In the genomic region with DNA sequence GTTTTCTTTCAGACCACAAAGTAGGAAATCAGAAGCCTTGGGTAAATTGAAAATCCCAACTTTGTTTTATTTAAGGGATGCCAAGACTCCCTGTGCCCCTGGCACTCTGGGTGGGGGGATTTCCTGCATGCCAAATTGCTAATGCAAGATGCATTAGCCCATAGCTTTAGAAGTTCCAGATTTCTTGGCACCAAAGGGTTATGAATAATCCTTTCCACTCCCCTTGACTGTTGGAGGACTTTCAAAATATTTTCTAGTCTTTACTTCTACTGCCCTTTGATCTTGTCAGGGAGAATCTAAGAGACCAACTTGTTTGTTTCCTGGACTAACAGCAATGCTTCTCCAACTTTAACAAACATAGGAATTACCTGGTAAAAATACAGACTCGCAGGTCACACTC, we compare ENCODE assay signal across 15 cellular contexts.
A peak's percentile ranks its signal among the peaks of the same experiment; 100 is the strongest.
DNase-seq lines count a peak whose midpoint lies in the region; TF ChIP-seq lines count a peak whose summit lies in the region.
"Had no signal": no experiment of that assay in that cellular context is flagged by ENCODE, and none has a peak within 500 bp of the region (broad histone marks: within the 10 kb centered on the region; RNA-seq: fewer than 3 reads in every experiment).

No MANE protein-coding gene starts in this region.

- H4K20me1 ChIP-seq in GM23248 (ENCODE audit: insufficient read depth) (no peaks in the 10 kb centered on the region), fibroblast of lung (ENCODE audit: control insufficient read depth, extremely low read depth, insufficient read depth, low read length) (no peaks in the 10 kb centered on the region)

- H3F3A ChIP-seq in GM23248 (ENCODE audit: insufficient read depth) = peaks cover 15% of the 10 kb centered on the region; the same call in 1 of the 2 replicates

- H3K79me2 ChIP-seq in GM23248 (ENCODE audit: insufficient read depth) (no peaks in the 10 kb centered on the region), fibroblast of lung (ENCODE audit: control insufficient read depth, insufficient read depth, low read length) (no peaks in the 10 kb centered on the region)

- WGBS in GM23248 (ENCODE audit: low coverage in 1 of 2, low lambda C conversion rate in 2 of 2, missing lambda C conversion rate in 2 of 2), 2 experiments = 42 to 59% methylated on average over 1 of the region's 1 CpG

- H3K27me3 ChIP-seq in GM23248 (replicated peaks; ENCODE audit: insufficient read depth) = no peaks in the 10 kb centered on the region
- no peaks in the 10 kb centered on the region for H3K27me3 ChIP-seq in SJSA1 (replicated peaks)
- H3K27me3 ChIP-seq in fibroblast of lung (ENCODE audit: control insufficient read depth, insufficient read depth, low read length) = no peaks in the 10 kb centered on the region
- H3K27me3 ChIP-seq in effector memory CD4-positive, alpha-beta T cell (replicated peaks; ENCODE audit: control insufficient read depth, insufficient read depth, low read length, poor library complexity, severe bottlenecking) = no peaks in the 10 kb centered on the region

- no peak overlapping the region; the same call in 1 of the 2 replicates for H2AFZ ChIP-seq in GM23248
- H2AFZ ChIP-seq in fibroblast of lung (ENCODE audit: low read length) = no peak overlapping the region

- TF ChIP-seq CTCF in fibroblast of lung (conservative IDR thresholded peaks at IDR 0.05 in 1 of 2, IDR thresholded peaks at IDR 0.05 in 1 of 2; ENCODE audit: low read depth in 1 of 2, low read length in 2 of 2) (no peak), retinal pigment epithelial cell (conservative IDR thresholded peaks at IDR 0.05; ENCODE audit: low read depth, low read length) (no peak)

- in situ Hi-C loops in GM23248 (cut with MboI) = no loop called here

- H3K9ac ChIP-seq in GM23248 (peak overlapping the region; percentile 55), fibroblast of lung (ENCODE audit: insufficient read depth, low read length) (no peak overlapping the region)

- H3K36me3 ChIP-seq in GM23248 (ENCODE audit: low read depth) = no peaks in the 10 kb centered on the region
- H3K36me3 ChIP-seq in SJSA1 = no peaks in the 10 kb centered on the region
- H3K36me3 ChIP-seq in fibroblast of lung (ENCODE audit: control insufficient read depth, insufficient read depth, low read length) = no peaks in the 10 kb centered on the region
- no peaks in the 10 kb centered on the region for H3K36me3 ChIP-seq in effector memory CD4-positive, alpha-beta T cell (ENCODE audit: control insufficient read depth, insufficient read depth, low read length)

- H3K4me1 ChIP-seq in GM23248 (ENCODE audit: insufficient read depth) = peaks cover 24% of the 10 kb centered on the region
- H3K4me1 ChIP-seq in SJSA1 (replicated peaks) = peaks cover 18% of the 10 kb centered on the region
- H3K4me1 ChIP-seq in fibroblast of lung (ENCODE audit: control insufficient read depth, extremely low read depth, insufficient read depth, low read length) = no peaks in the 10 kb centered on the region
- no peaks in the 10 kb centered on the region for H3K4me1 ChIP-seq in effector memory CD4-positive, alpha-beta T cell (ENCODE audit: control insufficient read depth, insufficient read depth, low read length, poor library complexity, severe bottlenecking)

- H3K27ac ChIP-seq in GM23248 (peak overlapping the region; percentile 78), SJSA1 (peak overlapping the region; percentile 23; the same call in 1 of the 2 replicates), fibroblast of lung (ENCODE audit: insufficient read depth, low read length) (no peak overlapping the region), substantia nigra (ENCODE audit: low read depth, low read length, poor library complexity, severe bottlenecking) (no peak overlapping the region), caudate nucleus (ENCODE audit: low read depth, low read length) (no peak overlapping the region)
- H3K27ac ChIP-seq in effector memory CD4-positive, alpha-beta T cell (ENCODE audit: insufficient read depth, low read length, poor library complexity, severe bottlenecking) = no peak overlapping the region

- peak; percentile 79 for DNase-seq in GM23248
- DNase-seq in SJSA1 (ENCODE audit: low read depth in 1 of 2, low spot score in 2 of 2) = peak in 1 of 2 experiments; percentile 8
- DNase-seq in fibroblast of lung (ENCODE audit: low read depth in 2 of 2) = peak; percentile 61 to 90
- DNase-seq in retinal pigment epithelial cell (ENCODE audit: low read depth) = peak; percentile 75
- DNase-seq in substantia nigra (lab: John Stamatoyannopoulos, UW) = no peak
- DNase-seq in effector memory CD4-positive, alpha-beta T cell = no peak
- no peak for DNase-seq in caudate nucleus (lab: John Stamatoyannopoulos, UW)
- no peak for DNase-seq in stimulated activated CD4-positive, alpha-beta T cell treated with anti-CD3 and anti-CD28 coated beads, Interleukin-2, amount 100 ng/mL, for 48 hours
- DNase-seq: activated CD8-positive, alpha-beta memory T cell treated with anti-CD3 and anti-CD28 coated beads for 24 hours; activated naive CD4-positive, alpha-beta T cell treated with anti-CD3 and anti-CD28 coated beads for 36 hours; CD8-positive, alpha-beta memory T cell; foreskin melanocyte; naive B cell; NCI-H1105 treated with DMSO at 0.1 percent for 48 hours; NCI-H510A had no signal

- no peaks in the 10 kb centered on the region for H3K9me2 ChIP-seq in GM23248 (ENCODE audit: insufficient read depth)

- H3K9me3 ChIP-seq in GM23248 (ENCODE audit: low read depth) (no peaks in the 10 kb centered on the region), SJSA1 (replicated peaks) (no peaks in the 10 kb centered on the region; the same call in 1 of the 2 replicates), fibroblast of lung (ENCODE audit: control insufficient read depth, insufficient read depth, low read depth, low read length) (no peaks in the 10 kb centered on the region)
- H3K9me3 ChIP-seq in effector memory CD4-positive, alpha-beta T cell (ENCODE audit: control insufficient read depth, low read length) = no peaks in the 10 kb centered on the region

- peak overlapping the region; percentile 80 for H3K4me2 ChIP-seq in GM23248 (ENCODE audit: unreplicated experiment)
- peak overlapping the region; percentile 10 for H3K4me2 ChIP-seq in fibroblast of lung (ENCODE audit: extremely low read depth, insufficient read depth, low read length)

- H3K4me3 ChIP-seq in GM23248 = peak overlapping the region; percentile 32
- H3K4me3 ChIP-seq in SJSA1 = no peak overlapping the region
- H3K4me3 ChIP-seq in fibroblast of lung (replicated peaks in 1 of 4; ENCODE audit: control extremely low read depth in 1 of 4, insufficient read depth in 1 of 4, low read depth in 3 of 4, low read length in 4 of 4) = no peak overlapping the region
- no peak overlapping the region for H3K4me3 ChIP-seq in retinal pigment epithelial cell (ENCODE audit: low read length)
- no peak overlapping the region for H3K4me3 ChIP-seq in effector memory CD4-positive, alpha-beta T cell (ENCODE audit: insufficient read depth, low read depth, low read length, poor library complexity, severe bottlenecking)

Comparison
In these comparisons a context has a peak if more than half of its experiments do, and no peak if none do; other contexts are left out.
1. DNase-seq: peak in GM23248 (single experiment), fibroblast of lung (2 of 2) and retinal pigment epithelial cell (single experiment); none in substantia nigra (0 of 49), effector memory CD4-positive, alpha-beta T cell (0 of 3), caudate nucleus (0 of 61) and stimulated activated CD4-positive, alpha-beta T cell treated with anti-CD3 and anti-CD28 coated beads, Interleukin-2, amount 100 ng/mL, for 48 hours (0 of 2).
2. H3K27ac ChIP-seq: peak in GM23248 (single experiment) and SJSA1 (single experiment); none in fibroblast of lung (single experiment), substantia nigra (single experiment), effector memory CD4-positive, alpha-beta T cell (single experiment) and caudate nucleus (single experiment).